20 cellular contexts compared by ENCODE assay signal in genomic region chr20:4051413-4052138, GRCh38. TPM values are rescaled to one million over a fixed set of nuclear protein-coding genes. Genes with fewer than 3 reads are reported as not detected.
A peak's percentile ranks its signal among the peaks of the same experiment; 100 is the strongest.
DNase-seq lines count a peak whose midpoint lies in the region; ATAC-seq and TF ChIP-seq lines count a peak whose summit lies in the region.
"Had no signal": no experiment of that assay in that cellular context is flagged by ENCODE, and none has a peak within 500 bp of the region (broad histone marks: within the 10 kb centered on the region; RNA-seq: fewer than 3 reads in every experiment).

No MANE protein-coding gene starts in this region.

- H3K36me3 ChIP-seq in left ventricle myocardium inferior, result no peaks in the 10 kb centered on the region
- H3K36me3 ChIP-seq in testis (ENCODE audit: low read depth, missing control alignments), result no peaks in the 10 kb centered on the region
- H3K36me3 ChIP-seq in PC-9 (ENCODE audit: low read depth), result no peaks in the 10 kb centered on the region
- H3K36me3 ChIP-seq: BLaER1, lower lobe of right lung, SJCRH30, thyroid gland had no signal

- H3K9me2 ChIP-seq in PC-9 (ENCODE audit: insufficient read depth), result no peaks in the 10 kb centered on the region

- no peaks in the 10 kb centered on the region for H3K79me2 ChIP-seq in PC-9 (ENCODE audit: low read depth)

- no peaks in the 10 kb centered on the region; the same call in 1 of the 2 replicates for H4K20me1 ChIP-seq in PC-9 (ENCODE audit: insufficient read depth)
- H4K20me1 ChIP-seq: BLaER1 had no signal

- DNase-seq in MV-4-11 (lab: John Stamatoyannopoulos, UW) (peak; percentile 64), WTC11 (ENCODE audit: low spot score) (no peak), left ventricle myocardium inferior (no peak), testis (peak; percentile 7), PC-9 (no peak), DMS79 (lab: John Stamatoyannopoulos, UW) (no peak), caudate nucleus (lab: John Stamatoyannopoulos, UW) (no peak)
- DNase-seq: activated CD4-positive, alpha-beta T cell treated with anti-CD3 and anti-CD28 coated beads for 4 hours; activated naive CD4-positive, alpha-beta T cell; GF-D8; KG1; lower lobe of right lung; naive thymus-derived CD4-positive, alpha-beta T cell; NCI-H146; NCI-H345; thyroid gland had no signal

- no peak overlapping the region for H3K4me2 ChIP-seq in PC-9
- H3K4me2 ChIP-seq: BLaER1, smooth muscle cell had no signal

- H3K4me3 Mint-ChIP-seq in WTC11, result no peak overlapping the region
- H3K4me3 Mint-ChIP-seq: naive thymus-derived CD4-positive, alpha-beta T cell had no signal

- intact Hi-C loops in left ventricle myocardium inferior (cut with micrococcal nuclease), result no loop called here
- intact Hi-C loops in testis (cut with DNase I; ENCODE audit: low total_unique reads), result no loop called here
- intact Hi-C loops in PC-9 (cut with micrococcal nuclease; ENCODE audit: unreplicated experiment), result no loop called here

- TF ChIP-seq CTCF in WTC11 (IDR thresholded peaks at IDR 0.05) (no peak), left ventricle myocardium inferior (IDR thresholded peaks at IDR 0.05; ENCODE audit: borderline replicate concordance) (no peak), testis (IDR thresholded peaks at IDR 0.05) (no peak), PC-9 (conservative IDR thresholded peaks at IDR 0.05) (no peak)

- peaks cover 34% of the 10 kb centered on the region for H3K4me1 ChIP-seq in left ventricle myocardium inferior
- no peaks in the 10 kb centered on the region for H3K4me1 ChIP-seq in testis
- peaks cover 3% of the 10 kb centered on the region; the same call in 1 of the 2 replicates for H3K4me1 ChIP-seq in PC-9 (replicated peaks; ENCODE audit: insufficient read depth)
- H3K4me1 ChIP-seq: thyroid gland had no signal

- H3K9me3 Mint-ChIP-seq in WTC11, result peaks cover 3% of the 10 kb centered on the region; the same call in 1 of the 2 replicates

- CTCF ChIA-PET in WTC11 (lab: Charles Lee), result interaction anchor here (0.9 kb wide), 1 partner anchor 20 kb away, joined by 3 read pairs; no protein-coding TSS in a partner anchor
- CTCF ChIA-PET in PC-9 (lab: Charles Lee), result no interaction called here

- 84 to 86% methylated on average over 8 of the region's 8 CpGs for WGBS in testis, 2 donors

- no peak for ATAC-seq in WTC11
- ATAC-seq: naive thymus-derived CD4-positive, alpha-beta T cell had no signal

- no TSS peak for BruUV-seq in PC-9 (replicated peaks; lab: Mats Ljungman, UMichigan)

- H3K27me3 Mint-ChIP-seq in WTC11 (ENCODE audit: low read depth), result peaks cover 30% of the 10 kb centered on the region

- peaks cover 7% of the 10 kb centered on the region for H3K4me1 Mint-ChIP-seq in WTC11

- no peaks in the 10 kb centered on the region for H3K27me3 ChIP-seq in left ventricle myocardium inferior (ENCODE audit: low read depth)
- H3K27me3 ChIP-seq in testis, result no peaks in the 10 kb centered on the region
- no peaks in the 10 kb centered on the region for H3K27me3 ChIP-seq in PC-9 (ENCODE audit: insufficient read depth, low read depth)
- H3K27me3 ChIP-seq: BLaER1, SJCRH30, thyroid gland had no signal

- no peaks in the 10 kb centered on the region; the same call in 1 of the 2 replicates for H3K36me3 Mint-ChIP-seq in WTC11

- H3K9me3 ChIP-seq in left ventricle myocardium inferior (replicated peaks) (no peaks in the 10 kb centered on the region), testis (no peaks in the 10 kb centered on the region), PC-9 (ENCODE audit: insufficient read depth, low read depth) (no peaks in the 10 kb centered on the region)
- H3K9me3 ChIP-seq: lower lobe of right lung, SJCRH30, thyroid gland had no signal

- H3F3A ChIP-seq in PC-9 (ENCODE audit: insufficient read depth, low read depth), result peaks cover 3% of the 10 kb centered on the region; the same call in 1 of the 2 replicates

- H3K27ac Mint-ChIP-seq in WTC11, result no peak overlapping the region
- H3K27ac Mint-ChIP-seq: naive thymus-derived CD4-positive, alpha-beta T cell had no signal

- H2AFZ ChIP-seq in PC-9, result no peak overlapping the region

- TF ChIP-seq POLR2A in testis (IDR thresholded peaks at IDR 0.05), result no peak

- H3K27ac ChIP-seq in left ventricle myocardium inferior (replicated peaks) (peak overlapping the region; percentile 78), testis (no peak overlapping the region), PC-9 (no peak overlapping the region), caudate nucleus (ENCODE audit: low read depth, low read length) (no peak overlapping the region)
- H3K27ac ChIP-seq: BLaER1, epithelial cell of prostate, lower lobe of right lung, SJCRH30, thyroid gland had no signal

- POLR2A ChIA-PET in WTC11 (lab: Charles Lee), result no interaction called here
- POLR2A ChIA-PET in PC-9 (lab: Charles Lee; ENCODE audit: unreplicated experiment), result no interaction called here

- no peak overlapping the region for H3K4me3 ChIP-seq in left ventricle myocardium inferior
- no peak overlapping the region for H3K4me3 ChIP-seq in testis
- no peak overlapping the region for H3K4me3 ChIP-seq in PC-9
- H3K4me3 ChIP-seq: BLaER1, lower lobe of right lung, SJCRH30, smooth muscle cell, thyroid gland had no signal

TF ChIP-seq in WTC11, 78 proteins besides CTCF, POLR2A, EP300 and RAD21:
- TF ChIP-seq GABPB1 (CRISPR knock-in tag; IDR thresholded peaks at IDR 0.05), result peak; percentile 75
- no peak for TF ChIP-seq NR3C1 (CRISPR knock-in tag; conservative IDR thresholded peaks at IDR 0.05; ENCODE audit: low read depth)

RNA-seq across cellular contexts. Expression of gene RNF24, which starts 36.2 kb away (rescaled TPM):
- total RNA-seq in WTC11 (2021), result 11.0 to 12.5 TPM (median 11.7 TPM) in 3 replicates
- total RNA-seq in left ventricle myocardium inferior, result 5.1 TPM
- total RNA-seq in testis, result 10 to 100 TPM; 13.5 to 14.2 TPM
- 11.0 TPM for polyA plus RNA-seq in testis (ENCODE audit: insufficient read depth, low read depth, low replicate concordance)
- total RNA-seq in PC-9 (2021), result 60.5 and 89.0 TPM in 2 replicates

Comparison
In these comparisons a context has a peak if more than half of its experiments do, and no peak if none do; other contexts are left out.
1. DNase-seq: peak in MV-4-11 (single experiment) and testis (single experiment); none in WTC11 (single experiment), left ventricle myocardium inferior (single experiment), PC-9 (0 of 2), DMS79 (single experiment) and caudate nucleus (0 of 61).